ENCODE assay signal across 27 cellular contexts in the genomic region with DNA sequence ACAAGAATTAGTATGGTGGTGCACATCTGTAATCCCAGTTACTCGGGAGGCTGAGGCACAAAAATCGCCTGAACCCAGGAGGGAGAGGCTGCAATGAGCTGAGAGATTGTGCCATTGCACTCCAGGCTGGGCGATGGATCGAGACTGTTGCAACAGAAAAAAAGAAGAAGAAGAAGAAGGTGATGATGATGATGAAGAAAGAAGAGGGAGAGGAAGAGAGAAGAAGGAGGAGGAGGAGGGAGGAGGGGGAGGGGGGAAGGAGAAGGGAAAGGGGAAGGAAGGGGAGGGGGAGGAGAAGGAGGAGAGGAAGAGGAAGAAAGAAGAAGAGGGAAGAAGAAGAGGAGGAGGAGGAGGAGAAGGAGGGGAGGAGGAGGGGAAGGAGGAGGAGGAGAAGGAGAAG. TPM values are rescaled to one million over a fixed set of nuclear protein-coding genes. Genes with fewer than 3 reads are reported as not detected.
"Had no signal": no experiment of that assay in that cellular context is flagged by ENCODE, and none has a peak within 500 bp of the region (broad histone marks: within the 10 kb centered on the region; RNA-seq: fewer than 3 reads in every experiment).

No MANE protein-coding gene starts in this region.

- H3K27ac Mint-ChIP-seq: activated CD8-positive, alpha-beta T cell treated with anti-CD3 and anti-CD28 coated beads, Interleukin-2, amount 10 ng/mL, durations not matched to agents 7 days and 5 days; activated naive CD8-positive, alpha-beta T cell treated with anti-CD3 and anti-CD28 coated beads for 36 hours; activated T-cell treated with anti-CD3 and anti-CD28 coated beads, Interleukin-2, amount 50 U/mL, for 72 hours; WTC11 had no signal

- H3K9me3 Mint-ChIP-seq: activated naive CD8-positive, alpha-beta T cell treated with anti-CD3 and anti-CD28 coated beads for 36 hours; activated T-cell treated with anti-CD3 and anti-CD28 coated beads, Interleukin-2, amount 50 U/mL, for 72 hours; naive thymus-derived CD8-positive, alpha-beta T cell; neural crest cell; WTC11 had no signal

- H3K27ac ChIP-seq: adrenal gland, body of pancreas, colonic mucosa, lower lobe of right lung, parathyroid adenoma, right atrium auricular region, suprapubic skin, transverse colon had no signal

- H3K4me1 Mint-ChIP-seq: activated naive CD8-positive, alpha-beta T cell treated with anti-CD3 and anti-CD28 coated beads for 36 hours; neural crest cell; WTC11 had no signal

- DNase-seq: activated CD4-positive, alpha-beta T cell treated with anti-CD3 and anti-CD28 coated beads for 1 hour; activated CD8-positive, alpha-beta T cell treated with anti-CD3 and anti-CD28 coated beads, Interleukin-2, amount 10 ng/mL, durations not matched to agents 7 days and 5 days; activated effector memory CD4-positive, alpha-beta T cell treated with Interleukin-2 at 50 U/mL for 16 hours; activated naive CD4-positive, alpha-beta T cell treated with Interleukin-2 at 50 U/mL for 16 hours; activated naive CD8-positive, alpha-beta T cell treated with anti-CD3 and anti-CD28 coated beads for 36 hours; activated T-cell treated with anti-CD3 and anti-CD28 coated beads for 4 hours; activated T-cell treated with anti-CD3 and anti-CD28 coated beads, Interleukin-2, amount 50 U/mL, for 72 hours; adrenal gland; aorta; body of pancreas; colonic mucosa; effector memory CD4-positive, alpha-beta T cell; left lung; lower lobe of right lung; mesenchymal stem cell; naive thymus-derived CD8-positive, alpha-beta T cell; occipital lobe; stimulated activated CD4-positive, alpha-beta T cell treated with anti-CD3 and anti-CD28 coated beads, Interleukin-15, amount 100 ng/mL, for 24 hours; stimulated activated CD4-positive, alpha-beta T cell treated with anti-CD3 and anti-CD28 coated beads, Interleukin-2, amount 100 ng/mL, for 24 hours; stimulated activated naive CD4-positive, alpha-beta T cell; T1000; transverse colon had no signal

- H3K4me3 Mint-ChIP-seq: activated CD8-positive, alpha-beta T cell treated with anti-CD3 and anti-CD28 coated beads, Interleukin-2, amount 10 ng/mL, durations not matched to agents 7 days and 5 days; activated naive CD8-positive, alpha-beta T cell treated with anti-CD3 and anti-CD28 coated beads for 36 hours; activated T-cell treated with anti-CD3 and anti-CD28 coated beads, Interleukin-2, amount 50 U/mL, for 72 hours; naive thymus-derived CD8-positive, alpha-beta T cell; neural crest cell; WTC11 had no signal

- H3K36me3 Mint-ChIP-seq: activated naive CD8-positive, alpha-beta T cell treated with anti-CD3 and anti-CD28 coated beads for 36 hours; naive thymus-derived CD8-positive, alpha-beta T cell; WTC11 had no signal

- H3K4me3 ChIP-seq: adrenal gland, body of pancreas, colonic mucosa, left lung, lower lobe of right lung, right atrium auricular region, suprapubic skin, transverse colon had no signal

- ATAC-seq: activated CD8-positive, alpha-beta T cell treated with anti-CD3 and anti-CD28 coated beads, Interleukin-2, amount 10 ng/mL, durations not matched to agents 7 days and 5 days; activated T-cell treated with anti-CD3 and anti-CD28 coated beads, Interleukin-2, amount 50 U/mL, for 72 hours; body of pancreas; left lung; lower lobe of right lung; naive thymus-derived CD8-positive, alpha-beta T cell; WTC11 had no signal

- H3K27me3 ChIP-seq: adrenal gland, body of pancreas, colonic mucosa, left lung, right atrium auricular region, suprapubic skin, transverse colon had no signal

- H3K27me3 Mint-ChIP-seq: activated naive CD8-positive, alpha-beta T cell treated with anti-CD3 and anti-CD28 coated beads for 36 hours had no signal

RNA-seq across cellular contexts. Expression of a gene that starts 55.1 kb away (rescaled TPM):
- total RNA-seq: activated CD8-positive, alpha-beta T cell treated with anti-CD3 and anti-CD28 coated beads, Interleukin-2, amount 10 ng/mL, durations not matched to agents 7 days and 5 days; activated naive CD8-positive, alpha-beta T cell treated with anti-CD3 and anti-CD28 coated beads for 36 hours; activated T-cell treated with anti-CD3 and anti-CD28 coated beads, Interleukin-2, amount 50 U/mL, for 72 hours had no signal
- polyA plus RNA-seq: naive thymus-derived CD8-positive, alpha-beta T cell had no signal
